In genomic region chr19:15297416-15298224, GRCh38 we compare ENCODE assay signal across 8 cellular contexts. TPM values are rescaled to one million over a fixed set of nuclear protein-coding genes. Genes with fewer than 3 reads are reported as not detected.
DNase-seq lines count a peak whose midpoint lies in the region; ATAC-seq, FAIRE-seq and TF ChIP-seq lines count a peak whose summit lies in the region.

No MANE protein-coding gene starts in this region.

- BruUV-seq in mammary epithelial cell (replicated peaks; lab: Mats Ljungman, UMichigan): TSS peak; percentile 58

- H2AFZ ChIP-seq in GM23248: no peak overlapping the region
- no peak overlapping the region for H2AFZ ChIP-seq in mammary epithelial cell (ENCODE audit: low read depth, low read length)

- H3K4me2 ChIP-seq in GM23248 (ENCODE audit: unreplicated experiment): peak overlapping the region; percentile 16
- H3K4me2 ChIP-seq in mammary epithelial cell (ENCODE audit: insufficient read depth, low read depth, low read length): peak overlapping the region; percentile 45

- H3K36me3 Mint-ChIP-seq in naive thymus-derived CD4-positive, alpha-beta T cell: peaks cover 3 to 12% (median 4%) of the 10 kb centered on the region in 5 donors

- H3K4me1 Mint-ChIP-seq in naive thymus-derived CD4-positive, alpha-beta T cell: peaks cover 57 to 95% (median 93%) of the 10 kb centered on the region in 7 donors

- CTCF ChIA-PET in mammary epithelial cell (lab: Charles Lee; ENCODE audit: low non-redundant PET): interaction anchor here (0.6 kb wide), 2 partner anchors 9 to 34 kb away, joined by 3 to 4 read pairs; no protein-coding TSS in a partner anchor
- CTCF ChIA-PET in naive thymus-derived CD4-positive, alpha-beta T cell (lab: Charles Lee): interaction anchor here (1.1 kb wide), 1 partner anchor 83 kb away, joined by 3 read pairs; no protein-coding TSS in a partner anchor

- no peak overlapping the region for H3K4me3 ChIP-seq in GM23248
- no peak overlapping the region for H3K4me3 ChIP-seq in mammary epithelial cell (replicated peaks in 1 of 3; ENCODE audit: insufficient read depth in 1 of 3, low read depth in 2 of 3, low read length in 3 of 3)
- H3K4me3 ChIP-seq in naive thymus-derived CD4-positive, alpha-beta T cell (ENCODE audit: low read length): peak overlapping the region; percentile 2

- H4K20me1 ChIP-seq in GM23248 (ENCODE audit: insufficient read depth) (peaks cover 36% of the 10 kb centered on the region), mammary epithelial cell (ENCODE audit: insufficient read depth, low read length) (peaks cover 39% of the 10 kb centered on the region)

- no peaks in the 10 kb centered on the region for H3K36me3 ChIP-seq in GM23248 (ENCODE audit: low read depth)
- H3K36me3 ChIP-seq in mammary epithelial cell (ENCODE audit: insufficient read depth, low read length): peaks cover 5% of the 10 kb centered on the region
- peaks cover 0 to 7% (median 0%) of the 10 kb centered on the region in 3 experiments for H3K36me3 ChIP-seq in naive thymus-derived CD4-positive, alpha-beta T cell (ENCODE audit: control insufficient read depth in 2 of 3, insufficient read depth in 3 of 3, low read length in 3 of 3)

- H3K9ac ChIP-seq in GM23248 (peak overlapping the region; percentile 21; the same call in 1 of the 2 replicates), mammary epithelial cell (ENCODE audit: insufficient read depth, low read length) (no peak overlapping the region)

- H3K9me3 Mint-ChIP-seq in naive thymus-derived CD4-positive, alpha-beta T cell: no peaks in the 10 kb centered on the region

- H3K27me3 Mint-ChIP-seq in naive thymus-derived CD4-positive, alpha-beta T cell: no peaks in the 10 kb centered on the region

- peak; percentile 63 for ATAC-seq in naive thymus-derived CD4-positive, alpha-beta T cell
- ATAC-seq in HG02759 (IDR thresholded peaks at IDR 0.05; ENCODE audit: unreplicated experiment): no peak

- peaks cover 87% of the 10 kb centered on the region for H3K4me1 ChIP-seq in GM23248 (ENCODE audit: insufficient read depth)
- H3K4me1 ChIP-seq in mammary epithelial cell (ENCODE audit: insufficient read depth, low read length): peaks cover 67% of the 10 kb centered on the region
- H3K4me1 ChIP-seq in naive thymus-derived CD4-positive, alpha-beta T cell (ENCODE audit: control insufficient read depth in 2 of 2, insufficient read depth in 2 of 2, low read length in 2 of 2): peaks cover 71 to 86% of the 10 kb centered on the region in 2 donors

- WGBS in GM23248 (ENCODE audit: low coverage in 1 of 2, low lambda C conversion rate in 2 of 2, missing lambda C conversion rate in 2 of 2), 2 experiments: 47 to 50% methylated on average over 10 of the region's 10 CpGs
- WGBS in mammary epithelial cell (ENCODE audit: low coverage, missing lambda C conversion rate): 26% methylated on average over 8 of the region's 10 CpGs

- TF ChIP-seq CTCF in mammary epithelial cell (conservative IDR thresholded peaks at IDR 0.05 in 1 of 2, IDR thresholded peaks at IDR 0.05 in 1 of 2; ENCODE audit: extremely low read depth in 1 of 2, insufficient read depth in 1 of 2, low read depth in 1 of 2, low read length in 2 of 2): peak in 1 of 2 donors; percentile 44
- TF ChIP-seq CTCF in GM13976 (IDR thresholded peaks at IDR 0.05; ENCODE audit: borderline replicate concordance, control extremely low read depth, extremely low read depth, insufficient read depth, missing control alignments): no peak

- peak overlapping the region; percentile 15 to 91 (median 68) for H3K27ac Mint-ChIP-seq in naive thymus-derived CD4-positive, alpha-beta T cell

- FAIRE-seq in frontal cortex (lab: Jason Lieb, UNC): no peak

- no peaks in the 10 kb centered on the region for H3K9me3 ChIP-seq in GM23248 (ENCODE audit: low read depth)
- no peaks in the 10 kb centered on the region for H3K9me3 ChIP-seq in mammary epithelial cell (replicated peaks; ENCODE audit: insufficient read depth, low read length)
- no peaks in the 10 kb centered on the region for H3K9me3 ChIP-seq in naive thymus-derived CD4-positive, alpha-beta T cell (ENCODE audit: control insufficient read depth in 2 of 3, low read length in 3 of 3)

- H3F3A ChIP-seq in GM23248 (ENCODE audit: insufficient read depth): peaks cover 84% of the 10 kb centered on the region

- H3K27ac ChIP-seq in GM23248 (peak overlapping the region; percentile 98), mammary epithelial cell (ENCODE audit: insufficient read depth, low read depth, low read length) (peak overlapping the region; percentile 19)
- H3K27ac ChIP-seq in naive thymus-derived CD4-positive, alpha-beta T cell (ENCODE audit: low read depth, low read length): peak overlapping the region; percentile 46

- H3K4me3 Mint-ChIP-seq in naive thymus-derived CD4-positive, alpha-beta T cell: peak overlapping the region; percentile 69 to 79 (median 74)

- intact Hi-C loops in mammary epithelial cell (cut with micrococcal nuclease): loop anchor here (1.0 to 5.0 kb wide), 3 partner anchors 15 to 35 kb away; partner anchors contain the start of gene BRD4
- intact Hi-C loops in naive thymus-derived CD4-positive, alpha-beta T cell (cut with micrococcal nuclease): loop anchor here in 1 of 2 donors (5.0 kb wide), 1 partner anchor 35 kb away; the partner anchor contains the start of gene BRD4

- POLR2A ChIA-PET in naive thymus-derived CD4-positive, alpha-beta T cell (lab: Charles Lee): interaction anchor here (0.7 to 1.6 kb wide), 4 partner anchors 10 to 82 kb away, joined by 3 to 6 read pairs (median 4); partner anchors contain the start of gene AKAP8

- in situ Hi-C loops in GM23248 (cut with MboI): no loop called here
- in situ Hi-C loops in mammary epithelial cell (cut with MboI; ENCODE audit: low sequenced_read_pairs in 2 of 2): no loop called here
- in situ Hi-C loops in GM13976 (cut with MboI; ENCODE audit: low sequenced_read_pairs, unreplicated experiment): no loop called here

- H3K9me2 ChIP-seq in GM23248 (ENCODE audit: insufficient read depth): no peaks in the 10 kb centered on the region

- no peaks in the 10 kb centered on the region for H3K27me3 ChIP-seq in GM23248 (replicated peaks; ENCODE audit: insufficient read depth)
- H3K27me3 ChIP-seq in mammary epithelial cell (ENCODE audit: insufficient read depth, low read length): no peaks in the 10 kb centered on the region
- H3K27me3 ChIP-seq in naive thymus-derived CD4-positive, alpha-beta T cell (ENCODE audit: control insufficient read depth in 2 of 2, insufficient read depth in 2 of 2, low read length in 2 of 2): no peaks in the 10 kb centered on the region

- H3K79me2 ChIP-seq in GM23248 (ENCODE audit: insufficient read depth) (peaks cover 100% of the 10 kb centered on the region), mammary epithelial cell (ENCODE audit: insufficient read depth, low read length) (peaks cover 99% of the 10 kb centered on the region)

- peak; percentile 66 for DNase-seq in GM23248
- DNase-seq in NCI-H226: peak; percentile 48
- peak; percentile 65 for DNase-seq in mammary epithelial cell
- DNase-seq in naive thymus-derived CD4-positive, alpha-beta T cell: peak in 7 of 9 donors; percentile 40 to 54 (median 46)
- DNase-seq in frontal cortex (ENCODE audit: low spot score in 2 of 2): no peak
- DNase-seq in GM13976 (ENCODE audit: low spot score): no peak
- no peak for DNase-seq in middle frontal gyrus (ENCODE audit: extremely low spot score, low spot score)

- dilution Hi-C loops in mammary epithelial cell (cut with HindIII; ENCODE audit: low sequenced_read_pairs): no loop called here

RNA-seq across cellular contexts. Expression of gene BRD4, which starts 34.7 kb away (rescaled TPM):
- total RNA-seq in GM23248 (2014; rRNA removed; shearing (Covaris generic)): 9.0 and 20.2 TPM in 2 replicates
- polyA plus RNA-seq in GM23248 (2016; fragmentation: Nextera tagmentation; extraction: Ambion mirVana) (17.5 and 18.6 TPM in 2 replicates), mammary epithelial cell (9.9 TPM)
- total RNA-seq in mammary epithelial cell (100 to 1,000 TPM in 1 of 2 donors, 10 to 100 TPM in 1; 22.2 to 113 TPM), frontal cortex (11.4 TPM)
- 166 TPM for polyA minus RNA-seq in mammary epithelial cell
- 100 to 1,000 TPM; 104 to 168 (median 128) TPM for total RNA-seq in naive thymus-derived CD4-positive, alpha-beta T cell
- polyA plus RNA-seq in naive thymus-derived CD4-positive, alpha-beta T cell: 10 to 100 TPM; 10.5 to 19.8 TPM

Comparison
In these comparisons a context has a peak if more than half of its experiments do, and no peak if none do; other contexts are left out.
1. DNase-seq: peak in GM23248 (single experiment), NCI-H226 (single experiment), mammary epithelial cell (single experiment) and naive thymus-derived CD4-positive, alpha-beta T cell (7 of 9); none in frontal cortex (0 of 2), GM13976 (single experiment) and middle frontal gyrus (single experiment).
2. H3K27ac ChIP-seq: peak in every context shown above with its lines; median percentile 98 in GM23248; 46 in naive thymus-derived CD4-positive, alpha-beta T cell; 19 in mammary epithelial cell.